8 cellular contexts compared by ENCODE assay signal in the genomic region with DNA sequence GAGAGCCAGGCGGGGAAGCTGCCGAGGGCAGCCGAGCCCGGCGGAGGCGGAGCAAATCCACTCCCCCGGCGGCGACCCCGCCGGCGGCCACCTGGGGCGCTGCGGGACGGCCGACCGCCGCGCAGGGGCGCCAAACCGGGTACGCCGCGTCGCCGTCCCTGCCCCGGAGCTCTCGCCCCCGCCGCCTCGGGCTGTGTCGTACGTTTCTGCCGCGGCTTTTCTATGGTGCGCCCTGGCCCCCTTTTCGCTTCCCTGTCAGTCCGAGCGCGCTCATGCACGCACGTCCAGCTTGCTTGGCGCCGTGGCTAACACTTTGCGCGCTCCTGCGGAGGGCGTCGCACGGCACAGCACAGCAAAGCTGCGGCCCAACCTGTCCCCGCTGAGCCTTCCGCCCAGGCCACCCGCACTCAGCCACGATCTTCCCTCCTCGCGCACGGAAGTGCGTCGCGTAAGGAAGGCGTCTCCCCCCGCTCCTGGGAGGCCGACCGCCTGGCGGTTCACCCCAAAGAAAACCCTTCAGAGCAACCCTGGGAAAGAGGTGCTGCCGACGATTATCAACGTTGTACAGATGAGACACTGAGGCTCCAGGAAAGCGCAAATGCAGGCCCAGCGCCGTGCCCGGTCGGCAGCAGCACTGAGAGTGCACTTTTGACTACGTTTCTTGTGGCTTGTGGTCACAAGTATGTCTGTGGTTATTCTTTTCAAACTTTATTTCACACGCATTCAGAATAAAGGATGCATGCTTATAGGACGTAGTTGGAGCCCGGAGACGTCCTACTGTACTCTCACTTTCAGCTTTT. TPM values are rescaled to one million over a fixed set of nuclear protein-coding genes. Genes with fewer than 3 reads are reported as not detected.
DNase-seq lines count a peak whose midpoint lies in the region; ATAC-seq and TF ChIP-seq lines count a peak whose summit lies in the region.

A gene (minus strand): TSS at position 48 of the 800 bp plus-strand sequence. CDS start 1,857 bp downstream, outside the sequence.

- intact Hi-C loops in lower leg skin (cut with DNase I; ENCODE audit: low total_unique reads), result no loop called here

- TF ChIP-seq CTCF in lower leg skin (IDR thresholded peaks at IDR 0.05), result peak in 1 of 3 donors; percentile 44

- ATAC-seq in GM19351 (IDR thresholded peaks at IDR 0.05; ENCODE audit: unreplicated experiment), result peak; percentile 65
- ATAC-seq in HG03520 (IDR thresholded peaks at IDR 0.05; ENCODE audit: unreplicated experiment), result peak; percentile 63

- TF ChIP-seq POLR2A in lower leg skin (IDR thresholded peaks at IDR 0.05), result no peak

- WGBS in lower leg skin, 2 donors, result 0% methylated on average over 56 to 60 of the region's 79 CpGs

- H3K4me3 ChIP-seq in lower leg skin (ENCODE audit: low read depth, poor library complexity, severe bottlenecking), result peak within 1 kb of the TSS; percentile 72

- peak; percentile 94 for DNase-seq in CD1c-positive myeloid dendritic cell (ENCODE audit: extremely low spot score)
- peak; percentile 97 for DNase-seq in NCI-H69 (lab: John Stamatoyannopoulos, UW)
- peak; percentile 79 to 80 for DNase-seq in activated CD4-positive, alpha-beta T cell treated with anti-CD3 and anti-CD28 coated beads, Interleukin-2, amount 50 U/mL, for 24 hours (ENCODE audit: low read depth in 1 of 2, low spot score in 1 of 2)
- DNase-seq in dermis microvascular lymphatic vessel endothelial cell (ENCODE audit: low read depth in 2 of 2), result peak; percentile 70 to 88
- peak; percentile 67 to 97 for DNase-seq in lower leg skin (ENCODE audit: low spot score in 2 of 2)
- peak; percentile 84 to 85 for DNase-seq in stimulated activated CD4-positive, alpha-beta T cell treated with anti-CD3 and anti-CD28 coated beads, Interleukin-4, amount 100 ng/mL, for 48 hours (ENCODE audit: low read depth in 2 of 2)

RNA-seq across cellular contexts. Expression of the gene that starts here (rescaled TPM):
- total RNA-seq in dermis microvascular lymphatic vessel endothelial cell (257 and 258 TPM in 2 replicates), lower leg skin (100 to 1,000 TPM; 188 to 251 (median 201) TPM)

Comparison
In these comparisons a context has a peak if more than half of its experiments do, and no peak if none do; other contexts are left out.
1. Peak in every context shown above with its lines: DNase-seq, ATAC-seq and H3K4me3 ChIP-seq.